In genomic region chr9:71308454-71308853, GRCh38 we compare ENCODE assay signal across 21 cellular contexts.
A peak's percentile ranks its signal among the peaks of the same experiment; 100 is the strongest.
DNase-seq lines count a peak whose midpoint lies in the region; ATAC-seq and TF ChIP-seq lines count a peak whose summit lies in the region.
"Had no signal": no experiment of that assay in that cellular context is flagged by ENCODE, and none has a peak within 500 bp of the region (broad histone marks: within the 10 kb centered on the region; RNA-seq: fewer than 3 reads in every experiment).

No MANE protein-coding gene starts in this region.

- H3K4me3 Mint-ChIP-seq in CD4-positive, alpha-beta T cell, result no peak overlapping the region
- H3K4me3 Mint-ChIP-seq: memory B cell; naive thymus-derived CD4-positive, alpha-beta T cell had no signal

- H3K27me3 ChIP-seq in CD4-positive, alpha-beta T cell (ENCODE audit: control insufficient read depth, insufficient read depth, low read length), result no peaks in the 10 kb centered on the region
- H3K27me3 ChIP-seq: dorsolateral prefrontal cortex, gastroesophageal sphincter, thyroid gland had no signal

- no peaks in the 10 kb centered on the region for H3K4me1 Mint-ChIP-seq in CD4-positive, alpha-beta T cell (ENCODE audit: low read depth)
- H3K4me1 Mint-ChIP-seq: memory B cell; naive thymus-derived CD4-positive, alpha-beta T cell had no signal

- intact Hi-C loops in CD4-positive, alpha-beta T cell (cut with DNase I, micrococcal nuclease), result no loop called here

- ATAC-seq in GM18873 (IDR thresholded peaks at IDR 0.05; ENCODE audit: low FRiP score, unreplicated experiment) (peak; percentile 39), HG02763 (IDR thresholded peaks at IDR 0.05; ENCODE audit: unreplicated experiment) (peak; percentile 47), HG03432 (IDR thresholded peaks at IDR 0.05; ENCODE audit: unreplicated experiment) (peak; percentile 67), HG03469 (IDR thresholded peaks at IDR 0.05; ENCODE audit: unreplicated experiment) (no peak), GM21723 (IDR thresholded peaks at IDR 0.05; ENCODE audit: unreplicated experiment) (no peak)
- no peak for ATAC-seq in CD4-positive, alpha-beta T cell (ENCODE audit: poor library complexity)
- ATAC-seq: gastroesophageal sphincter; naive thymus-derived CD4-positive, alpha-beta T cell had no signal

- CTCF ChIA-PET in CD4-positive, alpha-beta T cell (lab: Charles Lee), result no interaction called here

- no peak overlapping the region for H3K27ac Mint-ChIP-seq in CD4-positive, alpha-beta T cell
- H3K27ac Mint-ChIP-seq: memory B cell; naive thymus-derived CD4-positive, alpha-beta T cell had no signal

- POLR2A ChIA-PET in CD4-positive, alpha-beta T cell (lab: Charles Lee), result no interaction called here

- no peaks in the 10 kb centered on the region for H3K36me3 Mint-ChIP-seq in CD4-positive, alpha-beta T cell (ENCODE audit: low read depth)
- H3K36me3 Mint-ChIP-seq: memory B cell; naive thymus-derived CD4-positive, alpha-beta T cell had no signal

- no peaks in the 10 kb centered on the region for H3K9me3 Mint-ChIP-seq in CD4-positive, alpha-beta T cell
- H3K9me3 Mint-ChIP-seq: memory B cell; naive thymus-derived CD4-positive, alpha-beta T cell had no signal

- H3K27ac ChIP-seq in CD4-positive, alpha-beta T cell (ENCODE audit: low read depth, low read length), result no peak overlapping the region
- H3K27ac ChIP-seq: dorsolateral prefrontal cortex, gastroesophageal sphincter, parathyroid adenoma, PC-9, thyroid gland had no signal

- TF ChIP-seq CTCF in CD4-positive, alpha-beta T cell (IDR thresholded peaks at IDR 0.05), result no peak

- DNase-seq in iPS-NIHi7 (ENCODE audit: extremely low spot score), result no peak
- no peak for DNase-seq in CD4-positive, alpha-beta T cell
- DNase-seq: activated CD4-positive, alpha-beta T cell treated with anti-CD3 and anti-CD28 coated beads, Interleukin-2, amount 50 U/mL, for 48 hours; activated naive CD4-positive, alpha-beta T cell treated with Interleukin-2 at 50 U/mL for 16 hours; amygdala; Caco-2; dorsolateral prefrontal cortex; MM.1S; naive thymus-derived CD4-positive, alpha-beta T cell; PC-9; SIG-M5; stimulated activated naive CD4-positive, alpha-beta T cell treated with Interleukin-2 at 50 U/mL for 16 hours; thyroid gland had no signal

- no peaks in the 10 kb centered on the region for H3K27me3 Mint-ChIP-seq in CD4-positive, alpha-beta T cell
- H3K27me3 Mint-ChIP-seq: memory B cell had no signal

- no peaks in the 10 kb centered on the region for H3K9me3 ChIP-seq in CD4-positive, alpha-beta T cell (ENCODE audit: control insufficient read depth, low read length)
- H3K9me3 ChIP-seq: Caco-2, gastroesophageal sphincter, thyroid gland had no signal

Comparison
In these comparisons a context has a peak if more than half of its experiments do, and no peak if none do; other contexts are left out.
1. ATAC-seq: peak in GM18873 (single experiment), HG02763 (single experiment) and HG03432 (single experiment); none in CD4-positive, alpha-beta T cell (single experiment), HG03469 (single experiment) and GM21723 (single experiment).